ENCODE assay signal across 8 cellular contexts in the genomic region with DNA sequence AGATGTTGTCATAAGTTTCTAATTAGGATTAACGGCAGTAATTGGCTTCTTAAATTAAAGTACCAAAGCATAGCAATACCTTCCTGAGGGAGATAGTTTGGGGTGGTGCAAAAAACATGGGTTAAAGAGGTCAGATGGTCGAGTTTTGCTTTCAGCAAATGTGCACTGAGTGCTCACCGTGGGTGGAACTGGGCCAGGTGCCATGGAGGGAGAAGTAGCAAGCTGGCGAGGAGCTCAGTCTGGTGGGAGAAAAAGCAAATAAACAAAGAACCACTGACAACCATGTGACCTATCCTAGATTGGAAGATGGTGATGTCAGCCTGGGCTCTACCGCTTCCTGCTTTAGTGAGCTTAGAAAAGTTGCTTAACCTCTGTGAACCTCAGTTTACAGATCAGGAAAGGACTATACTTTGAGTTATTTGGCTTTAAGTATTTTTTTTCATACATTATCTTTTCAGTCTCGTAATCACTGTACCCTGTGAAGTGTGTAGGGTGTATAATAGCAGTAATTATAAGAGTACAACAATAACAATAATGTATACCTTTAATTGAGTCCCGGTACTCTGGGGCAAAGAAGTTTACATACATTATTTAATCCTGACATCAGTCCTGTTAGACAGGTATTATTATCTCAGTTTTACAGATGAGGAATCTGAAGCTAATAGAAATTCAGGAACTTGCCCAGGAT.
DNase-seq lines count a peak whose midpoint lies in the region; ATAC-seq and TF ChIP-seq lines count a peak whose summit lies in the region.

No MANE protein-coding gene starts in this region.

- H3K36me3 ChIP-seq in left lung (no peaks in the 10 kb centered on the region), suprapubic skin (no peaks in the 10 kb centered on the region), HAP-1 (replicated peaks) (no peaks in the 10 kb centered on the region)

- no peaks in the 10 kb centered on the region for H3K9me3 ChIP-seq in left lung
- no peaks in the 10 kb centered on the region for H3K9me3 ChIP-seq in suprapubic skin
- H3K9me3 ChIP-seq in HAP-1: no peaks in the 10 kb centered on the region

- TF ChIP-seq EP300 in suprapubic skin (IDR thresholded peaks at IDR 0.05): no peak

- ATAC-seq in GM21717 (IDR thresholded peaks at IDR 0.05; ENCODE audit: unreplicated experiment) (peak; percentile 79), left lung (peak; percentile 83)

- H3K27me3 ChIP-seq in left lung (peaks cover 0 to 12% of the 10 kb centered on the region in 2 donors), suprapubic skin (no peaks in the 10 kb centered on the region), HAP-1 (ENCODE audit: low read depth) (peaks cover 4% of the 10 kb centered on the region; the same call in 1 of the 2 replicates)

- no peak for TF ChIP-seq CTCF in left lung (IDR thresholded peaks at IDR 0.05)
- TF ChIP-seq CTCF in suprapubic skin (IDR thresholded peaks at IDR 0.05): no peak

- H3K27ac ChIP-seq in left lung (peak overlapping the region in 1 of 2 donors; percentile 7), suprapubic skin (peak overlapping the region; percentile 67)

- peak; percentile 79 for DNase-seq in GM03348 (ENCODE audit: low spot score)
- peak; percentile 80 for DNase-seq in LHCN-M2 (ENCODE audit: low read depth)
- DNase-seq in SK-MEL-5 (ENCODE audit: low read depth, low spot score): peak; percentile 87
- peak; percentile 72 for DNase-seq in cerebellum (ENCODE audit: low spot score)
- DNase-seq in left lung: peak in 1 of 2 donors; percentile 83
- DNase-seq in suprapubic skin (ENCODE audit: low spot score in 2 of 2): peak in 1 of 2 donors; percentile 76
- DNase-seq in HAP-1 (ENCODE audit: low spot score in 2 of 2): no peak

- H3K4me3 ChIP-seq in left lung (no peak overlapping the region), suprapubic skin (no peak overlapping the region), HAP-1 (no peak overlapping the region)

- TF ChIP-seq POLR2A in suprapubic skin (IDR thresholded peaks at IDR 0.05): no peak

- intact Hi-C loops in left lung (cut with DNase I): loop anchor here in 1 of 2 donors (10.0 kb wide), 2 partner anchors 62 to 92 kb away; no protein-coding TSS in a partner anchor

- H3K4me1 ChIP-seq in left lung (peaks cover 10 to 20% of the 10 kb centered on the region in 2 donors), suprapubic skin (peaks cover 41% of the 10 kb centered on the region), HAP-1 (peaks cover 4% of the 10 kb centered on the region; the same call in 1 of the 2 replicates)

- 17% methylated on average over 7 of the region's 7 CpGs for WGBS in suprapubic skin

- in situ Hi-C loops in SK-MEL-5 (cut with HindIII; ENCODE audit: low pct_unique_long_range_greater_than_20kb, low sequenced_read_pairs): no loop called here
- in situ Hi-C loops in HAP-1 (cut with MboI; ENCODE audit: low sequenced_read_pairs): no loop called here

Comparison
In these comparisons a context has a peak if more than half of its experiments do, and no peak if none do; other contexts are left out.
1. DNase-seq: peak in GM03348 (single experiment), LHCN-M2 (single experiment), SK-MEL-5 (single experiment) and cerebellum (single experiment); none in HAP-1 (0 of 2).